In the genomic region with DNA sequence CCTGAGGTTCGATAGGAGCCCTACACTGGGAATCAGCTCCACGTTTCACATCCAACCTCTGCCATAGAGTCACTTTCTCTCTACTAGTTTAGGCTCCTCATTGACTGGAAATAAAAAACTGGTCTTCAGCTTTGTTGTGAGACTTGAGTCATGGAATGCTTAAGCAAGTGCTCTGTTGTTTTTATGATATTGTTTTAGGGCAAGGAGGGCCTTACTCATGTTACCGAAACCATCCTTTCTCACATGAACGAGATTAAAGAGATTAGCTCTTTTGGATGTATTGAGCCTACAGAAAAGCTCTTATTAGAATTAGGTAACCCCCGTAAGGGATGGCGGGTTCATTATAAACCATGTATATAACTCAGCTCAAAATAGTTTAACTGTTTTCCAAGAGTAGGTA, we compare ENCODE assay signal across 1 cellular context.
TF ChIP-seq lines count a peak whose summit lies in the region.

No MANE protein-coding gene starts in this region.

TF ChIP-seq in HEK293, 187 proteins besides CTCF, POLR2A, EP300 and RAD21 (continued from another document):
- TF ChIP-seq ZBTB11 (tag by site-specific recombination; conservative IDR thresholded peaks at IDR 0.05; ENCODE audit: low read depth) (no peak), SP7 (tag by site-specific recombination; IDR thresholded peaks at IDR 0.05) (no peak), ZNF791 (tag by site-specific recombination; IDR thresholded peaks at IDR 0.05) (no peak), IKZF3 (tag by site-specific recombination; IDR thresholded peaks at IDR 0.05) (no peak), ZNF600 (tag by site-specific recombination; IDR thresholded peaks at IDR 0.05) (no peak), TSHZ1 (tag by site-specific recombination; IDR thresholded peaks at IDR 0.05; ENCODE audit: borderline replicate concordance) (no peak; the same call in 1 of the 2 replicates), ZNF157 (tag by site-specific recombination; IDR thresholded peaks at IDR 0.05) (no peak), SP3 (tag by site-specific recombination; IDR thresholded peaks at IDR 0.05) (no peak), ZNF701 (tag by site-specific recombination; IDR thresholded peaks at IDR 0.05) (no peak), ZNF621 (tag by site-specific recombination; IDR thresholded peaks at IDR 0.05) (no peak), OSR2 (tag by site-specific recombination; IDR thresholded peaks at IDR 0.05) (peak; percentile 38; the same call in 1 of the 2 replicates), ZNF391 (tag by site-specific recombination; IDR thresholded peaks at IDR 0.05; ENCODE audit: borderline replicate concordance, low read depth) (no peak)
- TF ChIP-seq, protein P1, sequence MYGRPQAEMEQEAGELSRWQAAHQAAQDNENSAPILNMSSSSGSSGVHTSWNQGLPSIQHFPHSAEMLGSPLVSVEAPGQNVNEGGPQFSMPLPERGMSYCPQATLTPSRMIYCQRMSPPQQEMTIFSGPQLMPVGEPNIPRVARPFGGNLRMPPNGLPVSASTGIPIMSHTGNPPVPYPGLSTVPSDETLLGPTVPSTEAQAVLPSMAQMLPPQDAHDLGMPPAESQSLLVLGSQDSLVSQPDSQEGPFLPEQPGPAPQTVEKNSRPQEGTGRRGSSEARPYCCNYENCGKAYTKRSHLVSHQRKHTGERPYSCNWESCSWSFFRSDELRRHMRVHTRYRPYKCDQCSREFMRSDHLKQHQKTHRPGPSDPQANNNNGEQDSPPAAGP (tag by site-specific recombination; IDR thresholded peaks at IDR 0.05): no peak
- TF ChIP-seq, protein P2, sequence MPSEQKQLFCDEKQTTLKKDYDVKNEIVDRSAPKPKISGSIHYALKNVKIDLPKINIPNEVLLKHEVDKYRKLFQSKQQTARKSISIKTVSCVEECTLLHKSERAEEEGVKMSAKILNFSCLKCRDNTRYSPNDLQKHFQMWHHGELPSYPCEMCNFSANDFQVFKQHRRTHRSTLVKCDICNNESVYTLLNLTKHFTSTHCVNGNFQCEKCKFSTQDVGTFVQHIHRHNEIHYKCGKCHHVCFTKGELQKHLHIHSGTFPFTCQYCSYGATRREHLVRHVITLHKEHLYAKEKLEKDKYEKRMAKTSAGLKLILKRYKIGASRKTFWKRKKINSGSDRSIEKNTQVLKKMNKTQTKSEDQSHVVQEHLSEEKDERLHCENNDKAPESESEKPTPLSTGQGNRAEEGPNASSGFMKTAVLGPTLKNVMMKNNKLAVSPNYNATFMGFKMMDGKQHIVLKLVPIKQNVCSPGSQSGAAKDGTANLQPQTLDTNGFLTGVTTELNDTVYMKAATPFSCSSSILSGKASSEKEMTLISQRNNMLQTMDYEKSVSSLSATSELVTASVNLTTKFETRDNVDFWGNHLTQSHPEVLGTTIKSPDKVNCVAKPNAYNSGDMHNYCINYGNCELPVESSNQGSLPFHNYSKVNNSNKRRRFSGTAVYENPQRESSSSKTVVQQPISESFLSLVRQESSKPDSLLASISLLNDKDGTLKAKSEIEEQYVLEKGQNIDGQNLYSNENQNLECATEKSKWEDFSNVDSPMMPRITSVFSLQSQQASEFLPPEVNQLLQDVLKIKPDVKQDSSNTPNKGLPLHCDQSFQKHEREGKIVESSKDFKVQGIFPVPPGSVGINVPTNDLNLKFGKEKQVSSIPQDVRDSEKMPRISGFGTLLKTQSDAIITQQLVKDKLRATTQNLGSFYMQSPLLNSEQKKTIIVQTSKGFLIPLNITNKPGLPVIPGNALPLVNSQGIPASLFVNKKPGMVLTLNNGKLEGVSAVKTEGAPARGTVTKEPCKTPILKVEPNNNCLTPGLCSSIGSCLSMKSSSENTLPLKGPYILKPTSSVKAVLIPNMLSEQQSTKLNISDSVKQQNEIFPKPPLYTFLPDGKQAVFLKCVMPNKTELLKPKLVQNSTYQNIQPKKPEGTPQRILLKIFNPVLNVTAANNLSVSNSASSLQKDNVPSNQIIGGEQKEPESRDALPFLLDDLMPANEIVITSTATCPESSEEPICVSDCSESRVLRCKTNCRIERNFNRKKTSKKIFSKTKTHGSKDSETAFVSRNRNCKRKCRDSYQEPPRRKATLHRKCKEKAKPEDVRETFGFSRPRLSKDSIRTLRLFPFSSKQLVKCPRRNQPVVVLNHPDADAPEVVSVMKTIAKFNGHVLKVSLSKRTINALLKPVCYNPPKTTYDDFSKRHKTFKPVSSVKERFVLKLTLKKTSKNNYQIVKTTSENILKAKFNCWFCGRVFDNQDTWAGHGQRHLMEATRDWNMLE (tag by site-specific recombination; conservative IDR thresholded peaks at IDR 0.05; ENCODE audit: low read depth): no peak
